ENCODE assay signal across 1 cellular context in genomic region chr9:26754494-26755188, GRCh38.
TF ChIP-seq lines count a peak whose summit lies in the region.

No MANE protein-coding gene starts in this region.

TF ChIP-seq in WTC11, 78 proteins besides CTCF, POLR2A, EP300 and RAD21 (continued from another document):
- TF ChIP-seq PRDM15 (CRISPR knock-in tag; IDR thresholded peaks at IDR 0.05) (no peak), SP1 (CRISPR knock-in tag; conservative IDR thresholded peaks at IDR 0.05) (no peak), MXD4 (CRISPR knock-in tag; IDR thresholded peaks at IDR 0.05; ENCODE audit: borderline replicate concordance) (no peak)
TF ChIP-seq in WTC11: peak in this region for 0.
